In the genomic region with DNA sequence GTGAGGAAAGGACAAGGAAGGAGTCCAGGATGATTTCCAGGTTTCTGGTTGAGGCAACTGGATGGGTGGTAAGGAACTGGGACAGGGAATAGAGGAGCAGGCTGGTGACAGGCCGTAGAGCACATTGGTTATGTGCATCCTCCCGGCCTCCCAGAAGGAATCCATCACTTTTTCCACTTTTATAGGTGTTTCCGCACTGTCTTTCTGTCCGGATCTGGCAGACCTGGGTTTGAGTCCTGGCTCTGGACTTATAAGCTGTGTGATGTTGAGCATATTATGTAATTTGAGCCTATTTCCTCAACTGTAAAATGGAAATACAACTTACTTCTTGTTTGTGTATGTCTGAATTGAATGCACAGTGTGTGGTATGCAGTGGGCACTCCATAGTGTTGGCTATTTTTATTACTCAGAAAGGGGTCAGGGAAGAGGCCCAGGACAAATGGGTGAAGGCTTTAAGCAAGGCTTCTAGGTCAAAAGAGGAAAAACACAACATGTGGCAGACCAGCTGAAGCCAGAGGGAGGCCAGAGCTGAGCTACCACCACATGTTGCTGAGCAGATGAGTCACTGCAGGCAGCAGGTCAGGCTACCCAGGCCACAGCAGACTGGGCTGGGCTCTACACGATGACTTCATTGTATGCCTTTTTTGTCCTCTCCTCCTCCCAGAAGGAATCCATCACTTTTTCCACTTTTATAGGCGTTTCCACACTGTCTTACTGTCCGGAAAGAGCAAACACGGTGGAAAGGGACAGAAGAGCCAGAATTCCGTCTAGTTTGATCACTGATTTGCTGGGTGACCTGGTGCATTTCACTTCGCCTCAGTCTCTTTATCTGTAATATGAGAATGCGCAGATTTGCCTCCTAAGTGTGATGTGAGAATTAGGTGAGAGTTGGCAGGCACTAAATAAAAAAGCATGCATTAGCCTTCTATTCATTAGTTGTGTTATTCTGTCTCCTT, we compare ENCODE assay signal across 8 cellular contexts. TPM values are rescaled to one million over a fixed set of nuclear protein-coding genes. Genes with fewer than 3 reads are reported as not detected.
DNase-seq lines count a peak whose midpoint lies in the region; ATAC-seq and TF ChIP-seq lines count a peak whose summit lies in the region.

No MANE protein-coding gene starts in this region.

- H3K36me3 ChIP-seq in PC-3 (ENCODE audit: low read depth, low read length) (no peaks in the 10 kb centered on the region; the same call in 1 of the 2 replicates), brain microvascular endothelial cell (replicated peaks) (no peaks in the 10 kb centered on the region), rectal smooth muscle tissue (ENCODE audit: control insufficient read depth, insufficient read depth, low read length) (no peaks in the 10 kb centered on the region)

- H3K27me3 ChIP-seq in PC-3 (ENCODE audit: low read length) (no peaks in the 10 kb centered on the region), brain microvascular endothelial cell (replicated peaks) (no peaks in the 10 kb centered on the region), rectal smooth muscle tissue (ENCODE audit: control insufficient read depth, insufficient read depth, low read length) (no peaks in the 10 kb centered on the region)

- TF ChIP-seq CTCF in PC-3 (conservative IDR thresholded peaks at IDR 0.05; ENCODE audit: low read depth, low read length) (no peak), brain microvascular endothelial cell (IDR thresholded peaks at IDR 0.05; ENCODE audit: low read depth, low read length, missing control alignments) (peak; percentile 1)

- BruUV-seq in PC-3 (replicated peaks; lab: Mats Ljungman, UMichigan): TSS peak; percentile 64

- intact Hi-C loops in PC-3 (cut with micrococcal nuclease): loop anchor here (1.0 to 5.0 kb wide), 3 partner anchors 52 to 160 kb away; a partner anchor contains a TSS

- no peaks in the 10 kb centered on the region for H3K9me3 Mint-ChIP-seq in activated CD4-positive, alpha-beta T cell treated with anti-CD3 and anti-CD28 coated beads, Interleukin-2, amount 10 ng/mL, durations not matched to agents 7 days and 5 days

- H3K36me3 Mint-ChIP-seq in activated CD4-positive, alpha-beta T cell treated with anti-CD3 and anti-CD28 coated beads, Interleukin-2, amount 10 ng/mL, durations not matched to agents 7 days and 5 days (ENCODE audit: low read depth): peaks cover 7% of the 10 kb centered on the region

- H3K4me2 ChIP-seq in PC-3 (ENCODE audit: low read length): peak overlapping the region; percentile 90

- H3K4me3 ChIP-seq in PC-3 (ENCODE audit: low read length) (peak overlapping the region; percentile 73), brain microvascular endothelial cell (ENCODE audit: low read depth, low read length) (peak overlapping the region; percentile 63), rectal smooth muscle tissue (ENCODE audit: low read length) (peak overlapping the region; percentile 73)

- H2AFZ ChIP-seq in PC-3 (ENCODE audit: low read length): peak overlapping the region; percentile 73

- H3F3A ChIP-seq in PC-3 (ENCODE audit: low read length, unreplicated experiment): no peaks in the 10 kb centered on the region

- H3K27ac Mint-ChIP-seq in activated CD4-positive, alpha-beta T cell treated with anti-CD3 and anti-CD28 coated beads, Interleukin-2, amount 10 ng/mL, durations not matched to agents 7 days and 5 days: peak overlapping the region; percentile 87

- POLR2A ChIA-PET in activated CD4-positive, alpha-beta T cell treated with anti-CD3 and anti-CD28 coated beads, Interleukin-2, amount 10 ng/mL, durations not matched to agents 7 days and 5 days (lab: Charles Lee): no interaction called here
- POLR2A ChIA-PET in PC-3 (lab: Charles Lee; ENCODE audit: unreplicated experiment): interaction anchor here (0.6 kb wide), 2 partner anchors 117 to 330 kb away, joined by 3 to 4 read pairs; a partner anchor contains a TSS

- H3K4me1 ChIP-seq in PC-3 (ENCODE audit: insufficient read depth, low read length): peaks cover 22% of the 10 kb centered on the region
- peaks cover 16% of the 10 kb centered on the region for H3K4me1 ChIP-seq in rectal smooth muscle tissue (ENCODE audit: control insufficient read depth, insufficient read depth, low read length)

- H3K27ac ChIP-seq in PC-3 (ENCODE audit: low read length) (peak overlapping the region; percentile 56), brain microvascular endothelial cell (peak overlapping the region; percentile 91), rectal smooth muscle tissue (ENCODE audit: low read depth, low read length) (peak overlapping the region; percentile 88)

- no peaks in the 10 kb centered on the region for H3K9me2 ChIP-seq in PC-3 (replicated peaks; ENCODE audit: low read length)

- ATAC-seq in PC-3 (peak; percentile 87), HG03571 (IDR thresholded peaks at IDR 0.05; ENCODE audit: unreplicated experiment) (no peak)

- peaks cover 38% of the 10 kb centered on the region for H3K79me2 ChIP-seq in PC-3 (ENCODE audit: low read length)

- H3K4me3 Mint-ChIP-seq in activated CD4-positive, alpha-beta T cell treated with anti-CD3 and anti-CD28 coated beads, Interleukin-2, amount 10 ng/mL, durations not matched to agents 7 days and 5 days: peak overlapping the region; percentile 78

- H3K9me3 ChIP-seq in PC-3 (ENCODE audit: low read length): no peaks in the 10 kb centered on the region

- H3K4me1 Mint-ChIP-seq in activated CD4-positive, alpha-beta T cell treated with anti-CD3 and anti-CD28 coated beads, Interleukin-2, amount 10 ng/mL, durations not matched to agents 7 days and 5 days: peaks cover 34% of the 10 kb centered on the region

- H3K9ac ChIP-seq in PC-3 (ENCODE audit: low read length): peak overlapping the region; percentile 45
- peak overlapping the region; percentile 52 for H3K9ac ChIP-seq in rectal smooth muscle tissue (ENCODE audit: low read length)

- H4K20me1 ChIP-seq in PC-3 (ENCODE audit: low read length): peaks cover 10% of the 10 kb centered on the region

- H3K27me3 Mint-ChIP-seq in activated CD4-positive, alpha-beta T cell treated with anti-CD3 and anti-CD28 coated beads, Interleukin-2, amount 10 ng/mL, durations not matched to agents 7 days and 5 days: no peaks in the 10 kb centered on the region

- in situ Hi-C loops in brain microvascular endothelial cell (cut with HindIII; ENCODE audit: low pct_ligation_motif_present, low sequenced_read_pairs): no loop called here

- DNase-seq in activated CD4-positive, alpha-beta T cell treated with anti-CD3 and anti-CD28 coated beads, Interleukin-2, amount 10 ng/mL, durations not matched to agents 7 days and 5 days: peak; percentile 7
- no peak for DNase-seq in activated CD4-positive, alpha-beta T cell treated with anti-CD3 and anti-CD28 coated beads for 1 hour
- DNase-seq in HT-29 (ENCODE audit: low spot score): peak; percentile 81
- DNase-seq in PC-3: peak; percentile 88
- DNase-seq in brain microvascular endothelial cell: peak; percentile 98
- DNase-seq in iPS DF 19.7 (ENCODE audit: low read depth, low spot score): peak; percentile 38

- CTCF ChIA-PET in activated CD4-positive, alpha-beta T cell treated with anti-CD3 and anti-CD28 coated beads, Interleukin-2, amount 10 ng/mL, durations not matched to agents 7 days and 5 days (lab: Charles Lee): interaction anchor here (1.0 kb wide), 1 partner anchor 15 kb away, joined by 6 read pairs; no protein-coding TSS in a partner anchor
- CTCF ChIA-PET in PC-3 (lab: Charles Lee): interaction anchor here (0.6 kb wide), 1 partner anchor 69 kb away, joined by 3 read pairs; no protein-coding TSS in a partner anchor

RNA-seq across cellular contexts. Expression of a gene that starts 0.8 kb away (rescaled TPM):
- total RNA-seq in activated CD4-positive, alpha-beta T cell treated with anti-CD3 and anti-CD28 coated beads, Interleukin-2, amount 10 ng/mL, durations not matched to agents 7 days and 5 days: 10 to 100 TPM; 25.2 to 26.3 TPM
- total RNA-seq in HT-29 (2014; rRNA removed; shearing (Covaris generic)): 25.4 and 27.0 TPM in 2 replicates
- 29.3 and 33.7 TPM in 2 replicates for total RNA-seq in PC-3 (2014; rRNA removed)

RNA-seq across cellular contexts. Expression of a gene that starts 52.2 kb away (rescaled TPM):
- total RNA-seq in activated CD4-positive, alpha-beta T cell treated with anti-CD3 and anti-CD28 coated beads, Interleukin-2, amount 10 ng/mL, durations not matched to agents 7 days and 5 days: 10 to 100 TPM in 1 of 2 experiments, 1 to 10 TPM in 1; 9.5 to 11.8 TPM
- total RNA-seq in HT-29 (2014; rRNA removed; shearing (Covaris generic)): 1.5 and 2.9 TPM in 2 replicates
- 6.6 and 8.8 TPM in 2 replicates for total RNA-seq in PC-3 (2014; rRNA removed)
